15 cellular contexts compared by ENCODE assay signal in the genomic region with DNA sequence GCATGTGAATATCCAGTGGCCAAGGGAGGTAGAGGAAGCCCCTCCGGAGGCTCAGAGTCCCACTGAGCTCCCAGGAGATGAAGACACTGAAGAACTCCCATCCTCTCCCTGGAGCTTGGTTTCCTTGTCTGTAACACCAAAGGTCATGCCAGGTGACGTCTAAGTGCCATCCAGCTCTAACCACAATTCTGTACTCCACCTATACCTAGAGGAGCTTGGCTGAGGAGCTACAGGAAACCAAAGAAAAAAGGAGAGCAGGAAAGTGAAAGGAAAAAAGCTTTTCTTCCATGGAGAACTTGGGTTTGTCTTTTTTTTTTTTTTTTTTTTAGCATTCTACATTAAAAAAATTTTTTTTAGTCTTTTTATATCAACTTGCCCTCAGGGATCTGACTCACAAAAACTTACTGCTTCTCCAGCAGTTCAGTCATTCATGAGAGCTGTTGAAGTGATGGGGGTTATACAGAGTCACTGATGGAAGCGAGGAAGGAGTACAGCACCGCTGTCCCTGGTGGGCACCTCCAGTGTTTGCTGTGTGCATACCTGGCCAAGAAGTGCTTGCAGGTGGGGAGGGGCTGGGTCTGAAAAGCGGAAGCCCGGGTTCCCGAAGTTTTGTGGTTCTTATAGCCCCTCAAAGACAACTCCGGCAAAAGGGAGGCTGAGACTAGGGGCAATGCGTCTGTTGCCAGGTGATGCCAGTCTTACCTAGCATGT. TPM values are rescaled to one million over a fixed set of nuclear protein-coding genes. Genes with fewer than 3 reads are reported as not detected.
DNase-seq lines count a peak whose midpoint lies in the region; ATAC-seq and TF ChIP-seq lines count a peak whose summit lies in the region.
"Had no signal": no experiment of that assay in that cellular context is flagged by ENCODE, and none has a peak within 500 bp of the region (broad histone marks: within the 10 kb centered on the region; RNA-seq: fewer than 3 reads in every experiment).

No MANE protein-coding gene starts in this region.

- WGBS in esophagus muscularis mucosa = 79% methylated on average over 9 of the region's 9 CpGs

- H3K9me3 Mint-ChIP-seq in nephron = peaks cover 3% of the 10 kb centered on the region

- H3K27me3 ChIP-seq in esophagus muscularis mucosa = no peaks in the 10 kb centered on the region
- H3K27me3 ChIP-seq in uterus = no peaks in the 10 kb centered on the region
- H3K27me3 ChIP-seq: pancreas had no signal

- peak overlapping the region in 2 of 3 experiments; percentile 23 to 79 for H3K27ac Mint-ChIP-seq in nephron

- no peak for ATAC-seq in HG02798 (IDR thresholded peaks at IDR 0.05; ENCODE audit: poor library complexity, unreplicated experiment)
- ATAC-seq: A549, GM12878 had no signal

- H3K36me3 ChIP-seq in esophagus muscularis mucosa (no peaks in the 10 kb centered on the region), uterus (no peaks in the 10 kb centered on the region)
- H3K36me3 ChIP-seq: pancreas had no signal

- DNase-seq in NCI-H510A treated with DMSO at 0.1 percent for 48 hours (lab: John Stamatoyannopoulos, UW) (peak; percentile 26), NCI-H510A (lab: John Stamatoyannopoulos, UW) (no peak), esophagus muscularis mucosa (ENCODE audit: extremely low spot score) (peak; percentile 77), uterus (no peak), SKM-1 (lab: John Stamatoyannopoulos, UW; ENCODE audit: unreplicated experiment) (no peak), NCI-H345 treated with DMSO at 0.1 percent for 48 hours (lab: John Stamatoyannopoulos, UW; ENCODE audit: unreplicated experiment) (no peak)
- DNase-seq: activated CD4-positive, alpha-beta T cell treated with anti-CD3 and anti-CD28 coated beads, Interleukin-2, amount 50 U/mL, for 48 hours; activated gamma-delta T cell treated with Interleukin-2 at 50 U/mL for 16 hours; glutamatergic neuron; NCI-H2029 treated with DMSO at 0.1 percent for 48 hours; pancreas had no signal

- H3K4me1 Mint-ChIP-seq in nephron = peaks cover 21% of the 10 kb centered on the region

- no peaks in the 10 kb centered on the region for H3K27me3 Mint-ChIP-seq in nephron (ENCODE audit: low read depth)

- peak overlapping the region; percentile 84 to 92 (median 90) for H3K27ac ChIP-seq in esophagus muscularis mucosa (replicated peaks in 1 of 4)
- peak overlapping the region; percentile 77 to 92 for H3K27ac ChIP-seq in uterus
- H3K27ac ChIP-seq: A549 had no signal

- H3K36me3 Mint-ChIP-seq in nephron (ENCODE audit: low read depth) = peaks cover 6% of the 10 kb centered on the region

- no peak for TF ChIP-seq EP300 in esophagus muscularis mucosa (IDR thresholded peaks at IDR 0.05)

- no peak overlapping the region for H3K4me3 ChIP-seq in esophagus muscularis mucosa
- H3K4me3 ChIP-seq in uterus = no peak overlapping the region
- H3K4me3 ChIP-seq: A549, GM12878, pancreas had no signal

- H3K4me3 Mint-ChIP-seq in nephron = no peak overlapping the region

- TF ChIP-seq CTCF in esophagus muscularis mucosa (IDR thresholded peaks at IDR 0.05) (no peak), nephron (IDR thresholded peaks at IDR 0.05; ENCODE audit: unreplicated experiment in 3 of 3) (no peak), uterus (IDR thresholded peaks at IDR 0.05) (no peak)

- no peak for TF ChIP-seq POLR2A in esophagus muscularis mucosa (IDR thresholded peaks at IDR 0.05; ENCODE audit: low read depth)
- no peak for TF ChIP-seq POLR2A in uterus (IDR thresholded peaks at IDR 0.05)

- H3K9me3 ChIP-seq in esophagus muscularis mucosa (no peaks in the 10 kb centered on the region), uterus (no peaks in the 10 kb centered on the region)
- H3K9me3 ChIP-seq: A549, pancreas had no signal

- H3K4me1 ChIP-seq in esophagus muscularis mucosa (peaks cover 48 to 84% (median 76%) of the 10 kb centered on the region in 4 donors), uterus (peaks cover 0 to 23% of the 10 kb centered on the region in 2 donors)
- H3K4me1 ChIP-seq: A549, pancreas had no signal

- intact Hi-C loops in esophagus muscularis mucosa (cut with DNase I) = no loop called here
- intact Hi-C loops in uterus (cut with DNase I; ENCODE audit: low total_unique reads) = no loop called here

RNA-seq across cellular contexts. Expression of a gene that starts 46.0 kb away (rescaled TPM):
- total RNA-seq in esophagus muscularis mucosa (10 to 100 TPM in 3 of 4 donors, 1 to 10 TPM in 1; 8.4 to 31.1 (median 20.2) TPM), uterus (10 to 100 TPM; 14.7 to 23.8 (median 16.9) TPM)

Comparison
In these comparisons a context has a peak if more than half of its experiments do, and no peak if none do; other contexts are left out.
1. DNase-seq: peak in NCI-H510A treated with DMSO at 0.1 percent for 48 hours (single experiment) and esophagus muscularis mucosa (single experiment); none in NCI-H510A (single experiment), uterus (0 of 2), SKM-1 (single experiment) and NCI-H345 treated with DMSO at 0.1 percent for 48 hours (single experiment).